In genomic region chr5:170315154-170315553, GRCh38 we compare ENCODE assay signal across 10 cellular contexts. TPM values are rescaled to one million over a fixed set of nuclear protein-coding genes. Genes with fewer than 3 reads are reported as not detected.
DNase-seq lines count a peak whose midpoint lies in the region; ATAC-seq, FAIRE-seq and TF ChIP-seq lines count a peak whose summit lies in the region.
"Had no signal": no experiment of that assay in that cellular context is flagged by ENCODE, and none has a peak within 500 bp of the region (broad histone marks: within the 10 kb centered on the region; RNA-seq: fewer than 3 reads in every experiment).

No MANE protein-coding gene starts in this region.

- no peaks in the 10 kb centered on the region for H3K27me3 Mint-ChIP-seq in CD4-positive, alpha-beta T cell
- H3K27me3 Mint-ChIP-seq in activated CD4-positive, alpha-beta memory T cell treated with anti-CD3 and anti-CD28 coated beads for 36 hours: no peaks in the 10 kb centered on the region

- no peak for DNase-seq in CD4-positive, alpha-beta T cell
- DNase-seq in K562 (ENCODE audit: extremely low read depth in 1 of 4, low spot score in 3 of 4): peak in 1 of 4 experiments; percentile 32
- DNase-seq in left cardiac atrium: peak; percentile 71
- DNase-seq in posterior vena cava (ENCODE audit: low spot score): peak; percentile 94
- DNase-seq in activated CD4-positive, alpha-beta memory T cell treated with anti-CD3 and anti-CD28 coated beads for 36 hours: no peak
- DNase-seq in HuH-7.5 (ENCODE audit: low spot score): no peak
- DNase-seq: mammary epithelial cell had no signal

- intact Hi-C loops in CD4-positive, alpha-beta T cell (cut with DNase I, micrococcal nuclease): loop anchor here in 1 of 2 experiments (2.0 kb wide), 1 partner anchor 14 kb away; no protein-coding TSS in a partner anchor
- intact Hi-C loops in K562 (cut with micrococcal nuclease) (no loop called here), left cardiac atrium (cut with DNase I) (no loop called here), posterior vena cava (cut with DNase I) (loop anchor here in 1 of 2 donors (5.0 kb wide), 1 partner anchor 1508 kb away; no protein-coding TSS in a partner anchor)
- intact Hi-C loops in activated CD4-positive, alpha-beta memory T cell treated with anti-CD3 and anti-CD28 coated beads for 36 hours (cut with micrococcal nuclease): no loop called here

- H3K36me3 Mint-ChIP-seq in CD4-positive, alpha-beta T cell (ENCODE audit: low read depth): no peaks in the 10 kb centered on the region
- H3K36me3 Mint-ChIP-seq in activated CD4-positive, alpha-beta memory T cell treated with anti-CD3 and anti-CD28 coated beads for 36 hours: no peaks in the 10 kb centered on the region

- no peak for TF ChIP-seq EP300 in K562 (IDR thresholded peaks at IDR 0.05; ENCODE audit: low read length)

- H3K4me3 ChIP-seq in K562: no peak overlapping the region
- H3K4me3 ChIP-seq: BLaER1 treated with 17β-estradiol and CSF1 and Interleukin-3, amounts not matched to agents 10 nM and 100 nM had no signal

- H3K4me1 ChIP-seq in K562 (replicated peaks in 1 of 2; ENCODE audit: control insufficient read depth in 2 of 2, insufficient read depth in 2 of 2, low read length in 2 of 2): peaks cover 0 to 32% of the 10 kb centered on the region in 2 experiments; a peak in 4 of 5 replicates

- peak overlapping the region; percentile 63 for H2AFZ ChIP-seq in K562 (ENCODE audit: low read depth, low read length)

- no peaks in the 10 kb centered on the region for H3K27me3 ChIP-seq in CD4-positive, alpha-beta T cell (ENCODE audit: control insufficient read depth, insufficient read depth, low read length)
- no peaks in the 10 kb centered on the region for H3K27me3 ChIP-seq in K562 (ENCODE audit: control insufficient read depth in 2 of 2, insufficient read depth in 2 of 2, low read length in 2 of 2)
- H3K27me3 ChIP-seq: BLaER1 treated with 17β-estradiol and CSF1 and Interleukin-3, amounts not matched to agents 10 nM and 100 nM had no signal

- H4K20me1 ChIP-seq in K562 (replicated peaks; ENCODE audit: control insufficient read depth, insufficient read depth, low read length): no peaks in the 10 kb centered on the region
- H4K20me1 ChIP-seq: BLaER1 treated with 17β-estradiol and CSF1 and Interleukin-3, amounts not matched to agents 10 nM and 100 nM had no signal

- WGBS in K562 (ENCODE audit: insufficient coverage, low coverage, missing lambda C conversion rate): 14% methylated on average over 5 of the region's 5 CpGs

- H3K4me3 Mint-ChIP-seq in CD4-positive, alpha-beta T cell: no peak overlapping the region
- H3K4me3 Mint-ChIP-seq in activated CD4-positive, alpha-beta memory T cell treated with anti-CD3 and anti-CD28 coated beads for 36 hours: no peak overlapping the region

- POLR2A ChIA-PET in CD4-positive, alpha-beta T cell (lab: Charles Lee): interaction anchor here (0.9 to 4.4 kb wide), 5 partner anchors 11 to 53 kb away, joined by 3 to 53 read pairs (median 14); partner anchors contain the start of gene LCP2
- POLR2A ChIA-PET in K562 (lab: Yijun Ruan, JAX): interaction anchor here (1.0 to 1.2 kb wide), 2 partner anchors 17 to 38 kb away, joined by 3 to 4 read pairs; partner anchors contain the start of gene LCP2
- POLR2A ChIA-PET in activated CD4-positive, alpha-beta memory T cell treated with anti-CD3 and anti-CD28 coated beads for 36 hours (lab: Charles Lee): no interaction called here

- no peak for ATAC-seq in CD4-positive, alpha-beta T cell (ENCODE audit: poor library complexity)
- ATAC-seq in K562 (no peak), left cardiac atrium (peak; percentile 78 to 89), GM19463 (IDR thresholded peaks at IDR 0.05; ENCODE audit: unreplicated experiment) (no peak), GM21717 (IDR thresholded peaks at IDR 0.05; ENCODE audit: unreplicated experiment) (no peak)

- no peaks in the 10 kb centered on the region for H3K79me2 ChIP-seq in K562 (ENCODE audit: control insufficient read depth, insufficient read depth, low read length)

- no peak for TF ChIP-seq RAD21 in K562 (CRISPR knock-in tag; conservative IDR thresholded peaks at IDR 0.05 in 1 of 2, IDR thresholded peaks at IDR 0.05 in 1 of 2)

- no peak overlapping the region for H3K4me2 ChIP-seq in K562 (ENCODE audit: insufficient read depth, low read length)
- H3K4me2 ChIP-seq: BLaER1 treated with 17β-estradiol and CSF1 and Interleukin-3, amounts not matched to agents 10 nM and 100 nM had no signal

- H3K27ac ChIP-seq in CD4-positive, alpha-beta T cell (ENCODE audit: low read depth, low read length): no peak overlapping the region
- H3K27ac ChIP-seq in K562 (ENCODE audit: extremely low read depth, low read depth, low read length): no peak overlapping the region
- H3K27ac ChIP-seq: BLaER1 treated with 17β-estradiol and CSF1 and Interleukin-3, amounts not matched to agents 10 nM and 100 nM had no signal

- BruUV-seq in K562 (replicated peaks; lab: Mats Ljungman, UMichigan): no TSS peak

- peak overlapping the region; percentile 91 for H3K27ac Mint-ChIP-seq in CD4-positive, alpha-beta T cell
- no peak overlapping the region for H3K27ac Mint-ChIP-seq in activated CD4-positive, alpha-beta memory T cell treated with anti-CD3 and anti-CD28 coated beads for 36 hours

- H3K9me3 Mint-ChIP-seq in CD4-positive, alpha-beta T cell: no peaks in the 10 kb centered on the region
- H3K9me3 Mint-ChIP-seq in activated CD4-positive, alpha-beta memory T cell treated with anti-CD3 and anti-CD28 coated beads for 36 hours: no peaks in the 10 kb centered on the region

- H3K9me1 ChIP-seq in K562 (ENCODE audit: control insufficient read depth, insufficient read depth, low read length): no peaks in the 10 kb centered on the region

- TF ChIP-seq CTCF in CD4-positive, alpha-beta T cell (IDR thresholded peaks at IDR 0.05): no peak
- no peak for TF ChIP-seq CTCF in K562 (IDR thresholded peaks at IDR 0.05 in 2 of 3, conservative IDR thresholded peaks at IDR 0.05 in 1 of 3; ENCODE audit: insufficient read depth in 2 of 3, low read depth in 1 of 3, low read length in 3 of 3)

- no peak for TF ChIP-seq POLR2A in K562 (conservative IDR thresholded peaks at IDR 0.05)

- H3K4me1 Mint-ChIP-seq in CD4-positive, alpha-beta T cell (ENCODE audit: low read depth): peaks cover 90% of the 10 kb centered on the region
- peaks cover 53% of the 10 kb centered on the region for H3K4me1 Mint-ChIP-seq in activated CD4-positive, alpha-beta memory T cell treated with anti-CD3 and anti-CD28 coated beads for 36 hours (ENCODE audit: low read depth)

- H3K36me3 ChIP-seq in K562 (ENCODE audit: control insufficient read depth, insufficient read depth, low read length): no peaks in the 10 kb centered on the region
- H3K36me3 ChIP-seq: BLaER1 treated with 17β-estradiol and CSF1 and Interleukin-3, amounts not matched to agents 10 nM and 100 nM had no signal

- no peak overlapping the region for H3K9ac ChIP-seq in K562 (ENCODE audit: insufficient read depth in 1 of 2, low read depth in 2 of 2, low read length in 2 of 2)
- H3K9ac ChIP-seq: BLaER1 treated with 17β-estradiol and CSF1 and Interleukin-3, amounts not matched to agents 10 nM and 100 nM had no signal

- no peaks in the 10 kb centered on the region for H3K9me3 ChIP-seq in CD4-positive, alpha-beta T cell (ENCODE audit: control insufficient read depth, low read length)
- H3K9me3 ChIP-seq in K562 (replicated peaks; ENCODE audit: control insufficient read depth, insufficient read depth, low read depth, low read length): no peaks in the 10 kb centered on the region
- H3K9me3 ChIP-seq: BLaER1 treated with 17β-estradiol and CSF1 and Interleukin-3, amounts not matched to agents 10 nM and 100 nM had no signal

- in situ Hi-C loops in K562 (cut with MboI): no loop called here

- CTCF ChIA-PET in CD4-positive, alpha-beta T cell (lab: Charles Lee): interaction anchor here (1.5 kb wide), 1 partner anchor 41 kb away, joined by 6 read pairs; no protein-coding TSS in a partner anchor
- CTCF ChIA-PET in K562 (lab: Yijun Ruan, JAX; ENCODE audit: low intra/inter-chr PET ratio): no interaction called here
- CTCF ChIA-PET in activated CD4-positive, alpha-beta memory T cell treated with anti-CD3 and anti-CD28 coated beads for 36 hours (lab: Charles Lee): interaction anchor here (3.1 to 4.6 kb wide), 3 partner anchors 16 to 24 kb away, joined by 20 to 26 read pairs (median 24); partner anchors contain the start of gene LCP2

- FAIRE-seq in K562 (lab: Jason Lieb, UNC): no peak

RNA-seq across cellular contexts. Expression of gene LCP2, which starts 17.6 kb away (rescaled TPM):
- 100 to 1,000 TPM; 154 to 155 TPM for total RNA-seq in CD4-positive, alpha-beta T cell
- 47.9 and 68.9 TPM in 2 replicates for total RNA-seq in K562 (2011; cell fraction: chromatin; rRNA removed; ENCODE audit: low replicate concordance)
- 34.0 and 42.2 TPM in 2 replicates for total RNA-seq in K562 (2011; cell fraction: nucleolus; rRNA removed)
- 32.6 and 56.7 TPM in 2 replicates for total RNA-seq in K562 (2011; cell fraction: nucleoplasm; rRNA removed)
- total RNA-seq in K562 (2014; rRNA removed) (10.6 and 10.7 TPM in 2 replicates), K562 (2014; rRNA removed; fragmentation: Illumina TruSeq; extraction: Trizol) (14.6 TPM in 2 replicates), K562 (2015; rRNA removed; fragmentation: Illumina TruSeq; extraction: Trizol) (18.6 and 19.4 TPM in 2 replicates), K562 (2021) (22.2 and 24.1 TPM in 2 replicates), left cardiac atrium (10 to 100 TPM; 10.6 to 12.3 TPM), posterior vena cava (10 to 100 TPM; 19.3 to 25.0 TPM)
- polyA plus RNA-seq in K562 (2011; rRNA removed) (28.5 and 42.2 TPM in 2 replicates), K562 (2014; fragmentation: Illumina TruSeq; extraction: Trizol) (23.6 and 31.3 TPM in 2 replicates), K562 (2014; fragmentation: Nextera tagmentation; extraction: Ambion mirVana) (1 to 10 TPM; 4.0 to 5.2 TPM), K562 (2014; rRNA removed) (12.6 and 14.1 TPM in 2 replicates)
- 17.2 and 28.3 TPM in 2 replicates for polyA plus RNA-seq in K562 (2011; cell fraction: cytosol; rRNA removed)
- 88.9 and 151 TPM in 2 replicates for polyA plus RNA-seq in K562 (2011; cell fraction: nucleus; rRNA removed)
- polyA plus RNA-seq in K562 (2012): 30.9 and 61.7 TPM in 2 replicates
- 50.8 and 77.5 TPM in 2 replicates for polyA minus RNA-seq in K562 (2011; rRNA and poly(A)+ RNA removed)
- 19.4 and 21.4 TPM in 2 replicates for polyA minus RNA-seq in K562 (2011; cell fraction: cytosol; rRNA and poly(A)+ RNA removed)
- 96.3 and 210 TPM in 2 replicates for polyA minus RNA-seq in K562 (2011; cell fraction: nucleus; rRNA and poly(A)+ RNA removed)
- 100 to 1,000 TPM; 212 to 213 TPM for total RNA-seq in activated CD4-positive, alpha-beta memory T cell treated with anti-CD3 and anti-CD28 coated beads for 36 hours
- total RNA-seq: mammary epithelial cell had no signal
- polyA plus RNA-seq: mammary epithelial cell had no signal

Comparison
In these comparisons a context has a peak if more than half of its experiments do, and no peak if none do; other contexts are left out.
1. ATAC-seq: peak in left cardiac atrium (2 of 2); none in CD4-positive, alpha-beta T cell (single experiment), K562 (single experiment), GM19463 (single experiment) and GM21717 (single experiment).
2. DNase-seq: peak in left cardiac atrium (single experiment) and posterior vena cava (single experiment); none in CD4-positive, alpha-beta T cell (0 of 10), activated CD4-positive, alpha-beta memory T cell treated with anti-CD3 and anti-CD28 coated beads for 36 hours (single experiment) and HuH-7.5 (single experiment).